Comparison of ENCODE assay signal across 17 cellular contexts in the genomic region with DNA sequence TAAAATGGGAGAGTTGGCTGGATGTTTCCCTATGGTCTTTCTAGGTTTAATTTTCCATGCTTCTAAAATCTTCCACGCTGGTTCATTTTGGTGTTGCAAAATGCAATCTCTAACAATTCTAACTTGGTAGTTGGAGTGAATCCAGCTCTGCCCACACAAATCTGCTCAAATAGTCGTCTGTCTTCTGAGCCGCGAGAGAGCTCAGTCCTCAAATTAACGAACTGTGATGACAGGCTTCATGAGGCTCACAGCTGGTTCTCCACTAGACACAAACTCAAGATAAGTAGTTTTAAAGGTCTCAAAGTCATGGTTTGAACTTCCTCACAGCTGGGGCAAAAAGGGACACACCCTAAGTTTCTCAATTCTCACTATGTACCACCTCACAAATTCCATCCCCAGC.
A peak's percentile ranks its signal among the peaks of the same experiment; 100 is the strongest.
DNase-seq lines count a peak whose midpoint lies in the region; TF ChIP-seq lines count a peak whose summit lies in the region.
"Had no signal": no experiment of that assay in that cellular context is flagged by ENCODE, and none has a peak within 500 bp of the region (broad histone marks: within the 10 kb centered on the region; RNA-seq: fewer than 3 reads in every experiment).

No MANE protein-coding gene starts in this region.

- H3F3A ChIP-seq in PC-9 (ENCODE audit: insufficient read depth, low read depth), result no peaks in the 10 kb centered on the region

- intact Hi-C loops in esophagus muscularis mucosa (cut with DNase I), result no loop called here
- intact Hi-C loops in PC-9 (cut with micrococcal nuclease; ENCODE audit: unreplicated experiment), result no loop called here

- no peak overlapping the region for H2AK5ac ChIP-seq in mesendoderm (ENCODE audit: low read length)

- H4K5ac ChIP-seq in mesendoderm (ENCODE audit: low read length), result no peak overlapping the region

- TF ChIP-seq CTCF in esophagus muscularis mucosa (IDR thresholded peaks at IDR 0.05), result no peak
- no peak for TF ChIP-seq CTCF in PC-9 (conservative IDR thresholded peaks at IDR 0.05)

- H3K4me2 ChIP-seq in PC-9 (no peak overlapping the region), mesendoderm (ENCODE audit: low read length) (no peak overlapping the region)

- no peaks in the 10 kb centered on the region for H3K79me1 ChIP-seq in mesendoderm (ENCODE audit: low read length)

- H4K8ac ChIP-seq in mesendoderm (ENCODE audit: low read depth, low read length), result no peak overlapping the region

- H3K79me2 ChIP-seq in PC-9 (ENCODE audit: low read depth), result no peaks in the 10 kb centered on the region
- no peaks in the 10 kb centered on the region for H3K79me2 ChIP-seq in mesendoderm (ENCODE audit: control insufficient read depth, insufficient read depth, low read length)

- H4K20me1 ChIP-seq in PC-9 (ENCODE audit: insufficient read depth), result 0 out of 2 replicates have a peak, but pooled peaks cover 3% of the 10 kb centered on the region

- DNase-seq in COLO829 (ENCODE audit: low spot score), result peak; percentile 31
- peak; percentile 32 to 67 for DNase-seq in NOMO-1 (lab: John Stamatoyannopoulos, UW; ENCODE audit: unreplicated experiment in 2 of 2)
- DNase-seq in esophagus muscularis mucosa (ENCODE audit: extremely low spot score), result peak; percentile 2
- DNase-seq in renal cortical epithelial cell (ENCODE audit: low read depth), result peak; percentile 55
- no peak for DNase-seq in PC-9
- no peak for DNase-seq in mesendoderm
- no peak for DNase-seq in activated gamma-delta T cell treated with Interleukin-2 at 50 U/mL for 16 hours
- DNase-seq: activated CD8-positive, alpha-beta memory T cell treated with anti-CD3 and anti-CD28 coated beads, Interleukin-2, amount 10 ng/mL, durations not matched to agents 7 days and 5 days; adrenal gland; AML-193; glutamatergic neuron; Kasumi-1; NCI-H1417 treated with DMSO at 0.1 percent for 48 hours; NCI-H524; right lobe of liver; tibial artery had no signal

- H3K36me3 ChIP-seq in esophagus muscularis mucosa (no peaks in the 10 kb centered on the region), PC-9 (ENCODE audit: low read depth) (no peaks in the 10 kb centered on the region), mesendoderm (ENCODE audit: control insufficient read depth, insufficient read depth, low read length) (no peaks in the 10 kb centered on the region)
- H3K36me3 ChIP-seq: adrenal gland, right lobe of liver, SJSA1, tibial artery had no signal

- TF ChIP-seq POLR2A in esophagus muscularis mucosa (IDR thresholded peaks at IDR 0.05; ENCODE audit: low read depth), result no peak

- H3K9me2 ChIP-seq in PC-9 (ENCODE audit: insufficient read depth), result no peaks in the 10 kb centered on the region

- H3K4ac ChIP-seq in mesendoderm (ENCODE audit: low read depth, low read length), result no peak overlapping the region

- H3K23ac ChIP-seq in mesendoderm (ENCODE audit: low read length), result no peak overlapping the region

- H3K18ac ChIP-seq in mesendoderm (ENCODE audit: low read length), result no peak overlapping the region

- H2BK5ac ChIP-seq in mesendoderm (ENCODE audit: low read length), result no peak overlapping the region

- WGBS in esophagus muscularis mucosa, result 36% methylated on average over 5 of the region's 5 CpGs
- no CpG with 5 or more reads among the region's 5 CpGs for WGBS in mesendoderm (ENCODE audit: extremely low coverage, insufficient coverage, low lambda C conversion rate)

- H3K27ac ChIP-seq in esophagus muscularis mucosa (replicated peaks in 1 of 4) (no peak overlapping the region), PC-9 (no peak overlapping the region), mesendoderm (ENCODE audit: low read depth, low read length) (no peak overlapping the region)
- H3K27ac ChIP-seq: adrenal gland, right lobe of liver, SJSA1, tibial artery had no signal

- no peak overlapping the region for H2BK15ac ChIP-seq in mesendoderm (replicated peaks; ENCODE audit: low read depth)

- POLR2A ChIA-PET in PC-9 (lab: Charles Lee; ENCODE audit: unreplicated experiment), result no interaction called here

- no peak overlapping the region for H3K4me3 ChIP-seq in esophagus muscularis mucosa
- H3K4me3 ChIP-seq in PC-9, result no peak overlapping the region
- no peak overlapping the region for H3K4me3 ChIP-seq in mesendoderm (ENCODE audit: low read length)
- H3K4me3 ChIP-seq: adrenal gland, right lobe of liver, SJSA1, tibial artery had no signal

- H2BK120ac ChIP-seq in mesendoderm (ENCODE audit: low read depth, low read length), result no peak overlapping the region

- peaks cover 0 to 7% (median 1%) of the 10 kb centered on the region in 4 donors for H3K4me1 ChIP-seq in esophagus muscularis mucosa
- H3K4me1 ChIP-seq in PC-9 (replicated peaks; ENCODE audit: insufficient read depth), result no peaks in the 10 kb centered on the region
- H3K4me1 ChIP-seq in mesendoderm (ENCODE audit: control insufficient read depth, low read depth, low read length), result no peaks in the 10 kb centered on the region
- H3K4me1 ChIP-seq: adrenal gland, right lobe of liver, SJSA1, tibial artery had no signal

- CTCF ChIA-PET in PC-9 (lab: Charles Lee), result no interaction called here

- no peak overlapping the region for H3K56ac ChIP-seq in mesendoderm (ENCODE audit: low read length)

- H2AFZ ChIP-seq in PC-9, result no peak overlapping the region

- no peaks in the 10 kb centered on the region for H3K27me3 ChIP-seq in esophagus muscularis mucosa
- H3K27me3 ChIP-seq in PC-9 (ENCODE audit: insufficient read depth, low read depth), result peaks cover 47% of the 10 kb centered on the region
- no peaks in the 10 kb centered on the region for H3K27me3 ChIP-seq in mesendoderm (ENCODE audit: insufficient read depth, low read length, poor library complexity)
- H3K27me3 ChIP-seq: right lobe of liver had no signal

- H3K9me3 ChIP-seq in esophagus muscularis mucosa (no peaks in the 10 kb centered on the region), PC-9 (ENCODE audit: insufficient read depth, low read depth) (no peaks in the 10 kb centered on the region)
- H3K9me3 ChIP-seq: adrenal gland, right lobe of liver, SJSA1, tibial artery had no signal

- BruUV-seq in PC-9 (replicated peaks; lab: Mats Ljungman, UMichigan), result no TSS peak

- H3K9ac ChIP-seq in mesendoderm (ENCODE audit: low read length), result no peak overlapping the region

- TF ChIP-seq EP300 in esophagus muscularis mucosa (IDR thresholded peaks at IDR 0.05), result no peak

Comparison
In these comparisons a context has a peak if more than half of its experiments do, and no peak if none do; other contexts are left out.
1. DNase-seq: peak in COLO829 (single experiment), NOMO-1 (2 of 2), esophagus muscularis mucosa (single experiment) and renal cortical epithelial cell (single experiment); none in PC-9 (0 of 2), mesendoderm (single experiment) and activated gamma-delta T cell treated with Interleukin-2 at 50 U/mL for 16 hours (single experiment).